Comparison of ENCODE assay signal across 9 cellular contexts in the genomic region with DNA sequence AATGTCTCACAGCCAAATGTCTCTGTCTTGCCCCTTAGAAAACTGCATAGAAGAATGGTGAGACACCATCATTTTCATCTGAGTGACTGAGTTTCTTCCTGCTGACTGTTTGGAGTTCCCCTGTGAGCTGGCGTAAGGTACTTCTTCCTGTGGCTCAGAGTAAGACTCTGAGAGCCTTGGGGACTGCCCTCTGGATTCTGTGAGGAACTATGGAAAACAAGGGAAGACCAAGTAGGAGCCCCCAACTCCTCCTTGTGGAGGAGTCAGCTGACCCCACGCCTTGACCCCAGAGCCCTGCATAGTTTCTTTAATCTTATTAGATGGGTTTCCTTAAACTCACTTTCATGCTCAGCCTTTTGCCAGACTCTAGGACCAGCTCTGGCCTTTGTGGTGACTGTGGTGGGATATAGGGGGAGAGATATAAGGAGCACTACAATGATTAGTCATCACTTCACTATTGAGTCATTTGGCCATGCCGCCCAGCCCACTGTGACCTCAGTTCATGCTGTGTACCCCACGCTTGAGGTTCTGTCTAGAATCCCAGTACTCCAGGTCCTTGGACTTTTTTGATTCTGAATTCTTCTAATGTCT. TPM values are rescaled to one million over a fixed set of nuclear protein-coding genes. Genes with fewer than 3 reads are reported as not detected.
DNase-seq lines count a peak whose midpoint lies in the region; ATAC-seq and TF ChIP-seq lines count a peak whose summit lies in the region.
"Had no signal": no experiment of that assay in that cellular context is flagged by ENCODE, and none has a peak within 500 bp of the region (broad histone marks: within the 10 kb centered on the region; RNA-seq: fewer than 3 reads in every experiment).

No MANE protein-coding gene starts in this region.

- peaks cover 20% of the 10 kb centered on the region for H3K36me3 Mint-ChIP-seq in MCF 10A (ENCODE audit: insufficient read depth, unreplicated experiment)

- no peaks in the 10 kb centered on the region for H3K27me3 Mint-ChIP-seq in MCF 10A (ENCODE audit: insufficient read depth, unreplicated experiment)

- intact Hi-C loops in MCF 10A (cut with micrococcal nuclease) (no loop called here), breast epithelium (cut with DNase I; ENCODE audit: low total_unique reads) (no loop called here)

- no peaks in the 10 kb centered on the region for H3K9me3 ChIP-seq in breast epithelium

- no TSS peak for BruUV-seq in MCF 10A (replicated peaks; lab: Mats Ljungman, UMichigan)

- POLR2A ChIA-PET in MCF 10A (lab: Yijun Ruan, JAX), result no interaction called here

- CTCF ChIA-PET in MCF 10A (lab: Yijun Ruan, JAX), result interaction anchor here (1.0 to 1.7 kb wide), 2 partner anchors 19 to 21 kb away, joined by 4 read pairs; no protein-coding TSS in a partner anchor

- TF ChIP-seq CTCF in MCF 10A (IDR thresholded peaks at IDR 0.05; ENCODE audit: unreplicated experiment), result no peak
- no peak for TF ChIP-seq CTCF in breast epithelium (IDR thresholded peaks at IDR 0.05)

- TF ChIP-seq POLR2A in breast epithelium (IDR thresholded peaks at IDR 0.05), result no peak

- peaks cover 30% of the 10 kb centered on the region for H3K4me1 Mint-ChIP-seq in MCF 10A (ENCODE audit: insufficient read depth, unreplicated experiment)

- H3K4me3 ChIP-seq in breast epithelium, result no peak overlapping the region

- H3K27ac ChIP-seq in breast epithelium (no peak overlapping the region), epithelial cell of prostate (peak overlapping the region; percentile 90)
- H3K27ac ChIP-seq: C4-2B had no signal

- no peaks in the 10 kb centered on the region for H3K36me3 ChIP-seq in breast epithelium

- no peaks in the 10 kb centered on the region for H3K4me1 ChIP-seq in breast epithelium

- H3K4me3 Mint-ChIP-seq in MCF 10A (ENCODE audit: unreplicated experiment), result no peak overlapping the region

- H3K27ac Mint-ChIP-seq in MCF 10A (ENCODE audit: low read depth, unreplicated experiment), result peak overlapping the region; percentile 86

- no peaks in the 10 kb centered on the region for H3K27me3 ChIP-seq in breast epithelium

- DNase-seq in MCF 10A (ENCODE audit: unreplicated experiment) (no peak), breast epithelium (ENCODE audit: low spot score in 2 of 2) (no peak), epithelial cell of prostate (ENCODE audit: low read depth, low spot score) (peak; percentile 22), globus pallidus (ENCODE audit: low spot score) (no peak), mesenteric fat pad (ENCODE audit: low spot score) (no peak)
- DNase-seq in stimulated activated naive CD8-positive, alpha-beta T cell treated with anti-CD3 and anti-CD28 coated beads, Interleukin-15, Interleukin-2, amounts not matched to agents 100 U/mL and 50 U/mL, for 24 hours, result peak; percentile 76

- peak; percentile 68 for ATAC-seq in HG03280 (IDR thresholded peaks at IDR 0.05; ENCODE audit: unreplicated experiment)
- ATAC-seq in activated CD4-positive, CD25-positive, alpha-beta regulatory T cell treated with anti-CD3 and anti-CD28 coated beads, Interleukin-2, amount 50 U/mL, for 24 hours, result peak; percentile 78 to 79
- ATAC-seq in stimulated activated naive CD8-positive, alpha-beta T cell treated with anti-CD3 and anti-CD28 coated beads, Interleukin-15, Interleukin-2, amounts not matched to agents 100 U/mL and 50 U/mL, for 24 hours, result peak; percentile 78

- H3K9me3 Mint-ChIP-seq in MCF 10A (ENCODE audit: unreplicated experiment), result no peaks in the 10 kb centered on the region

RNA-seq across cellular contexts. Expression of a gene that starts 51.8 kb away (rescaled TPM):
- 27.8 and 33.7 TPM in 2 replicates for total RNA-seq in MCF 10A (2022)
- 10 to 100 TPM; 25.0 to 38.2 (median 30.5) TPM for total RNA-seq in breast epithelium
- 24.0 TPM for total RNA-seq in mesenteric fat pad

Comparison
In these comparisons a context has a peak if more than half of its experiments do, and no peak if none do; other contexts are left out.
1. DNase-seq: peak in epithelial cell of prostate (single experiment) and stimulated activated naive CD8-positive, alpha-beta T cell treated with anti-CD3 and anti-CD28 coated beads, Interleukin-15, Interleukin-2, amounts not matched to agents 100 U/mL and 50 U/mL, for 24 hours (single experiment); none in MCF 10A (single experiment), breast epithelium (0 of 2), globus pallidus (single experiment) and mesenteric fat pad (single experiment).
2. Peak in every context shown above with its lines, with median percentiles within 50 percentile points of each other: ATAC-seq.